In the genomic region with DNA sequence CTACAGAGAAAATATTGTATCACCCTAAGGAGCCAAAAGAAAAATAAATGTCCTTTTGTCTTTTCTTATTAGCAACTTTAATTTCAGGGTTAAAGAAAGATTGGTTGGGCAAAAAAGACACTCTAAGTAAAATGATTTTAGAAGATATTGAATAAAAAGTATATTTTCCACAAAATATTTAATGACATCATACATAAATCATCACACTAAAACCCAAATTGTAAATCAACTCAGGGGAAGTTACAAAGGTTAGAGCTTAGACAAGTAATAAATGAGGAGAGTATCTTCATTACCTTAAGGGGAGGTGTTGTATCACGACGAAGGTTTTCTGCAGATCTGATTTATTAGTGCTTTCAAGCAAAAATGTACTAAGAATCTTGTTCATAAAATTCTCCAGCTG, we compare ENCODE assay signal across 35 cellular contexts.
"Had no signal": no experiment of that assay in that cellular context is flagged by ENCODE, and none has a peak within 500 bp of the region (broad histone marks: within the 10 kb centered on the region; RNA-seq: fewer than 3 reads in every experiment).

No MANE protein-coding gene starts in this region.

- FAIRE-seq: bronchial epithelial cell, TTC549 had no signal

- H3K27ac ChIP-seq: VCaP had no signal

- H3K27me3 ChIP-seq: cardiac muscle cell had no signal

- H3K4me1 Mint-ChIP-seq: activated B cell treated with CpG ODN at 0.5 μM for 24 hours; activated CD4-positive, alpha-beta T cell treated with anti-CD3 and anti-CD28 coated beads, Interleukin-2, amount 10 ng/mL, durations not matched to agents 24 days and 14 days; activated naive CD4-positive, alpha-beta T cell treated with anti-CD3 and anti-CD28 coated beads, Interleukin-2, amount 10 ng/mL, durations not matched to agents 7 days and 5 days; activated naive CD4-positive, alpha-beta T cell treated with anti-CD3 and anti-CD28 coated beads, Interleukin-2, amount 50 U/mL, for 24 hours; activated naive CD8-positive, alpha-beta T cell treated with anti-CD3 and anti-CD28 coated beads, Interleukin-2, amount 10 ng/mL, durations not matched to agents 7 days and 5 days; activated naive CD8-positive, alpha-beta T cell treated with anti-CD3 and anti-CD28 coated beads, Interleukin-2, amount 50 U/mL, for 24 hours; central memory CD8-positive, alpha-beta T cell had no signal

- H3K4me3 Mint-ChIP-seq: activated B cell treated with CpG ODN at 0.5 μM for 24 hours; activated CD4-positive, alpha-beta memory T cell treated with anti-CD3 and anti-CD28 coated beads for 36 hours; activated CD4-positive, alpha-beta T cell treated with anti-CD3 and anti-CD28 coated beads, Interleukin-2, amount 10 ng/mL, durations not matched to agents 24 days and 14 days; activated CD8-positive, alpha-beta T cell treated with anti-CD3 and anti-CD28 coated beads for 36 hours; activated naive CD4-positive, alpha-beta T cell treated with anti-CD3 and anti-CD28 coated beads, Interleukin-2, amount 10 ng/mL, durations not matched to agents 7 days and 5 days; activated naive CD4-positive, alpha-beta T cell treated with anti-CD3 and anti-CD28 coated beads, Interleukin-2, amount 50 U/mL, for 24 hours; activated naive CD8-positive, alpha-beta T cell; activated naive CD8-positive, alpha-beta T cell treated with anti-CD3 and anti-CD28 coated beads, Interleukin-2, amount 10 ng/mL, durations not matched to agents 7 days and 5 days; activated naive CD8-positive, alpha-beta T cell treated with anti-CD3 and anti-CD28 coated beads, Interleukin-2, amount 50 U/mL, for 24 hours; activated T-cell treated with anti-CD3 and anti-CD28 coated beads, Interleukin-2, amount 50 U/mL, for 24 hours; brain; central memory CD8-positive, alpha-beta T cell; T-helper 1 cell treated with Interleukin-12 subunit alpha and Interleukin-12 subunit beta and Interleukin-4 antibody, amounts not matched to agents 30 μg/mL and 1 μg/mL, for 36 hours; T-helper 2 cell treated with Interferon-gamma antibody and Interleukin-4, amounts not matched to agents 5 μg/mL and 100 μg/mL, for 36 hours had no signal

- H3K27me3 Mint-ChIP-seq: activated B cell treated with CpG ODN at 0.5 μM for 24 hours; activated CD4-positive, alpha-beta memory T cell treated with anti-CD3 and anti-CD28 coated beads for 36 hours; activated CD4-positive, alpha-beta T cell treated with anti-CD3 and anti-CD28 coated beads, Interleukin-2, amount 10 ng/mL, durations not matched to agents 24 days and 14 days; activated CD8-positive, alpha-beta T cell treated with anti-CD3 and anti-CD28 coated beads for 36 hours; activated naive CD4-positive, alpha-beta T cell treated with anti-CD3 and anti-CD28 coated beads, Interleukin-2, amount 10 ng/mL, durations not matched to agents 7 days and 5 days; activated naive CD4-positive, alpha-beta T cell treated with anti-CD3 and anti-CD28 coated beads, Interleukin-2, amount 50 U/mL, for 24 hours; activated naive CD8-positive, alpha-beta T cell; activated naive CD8-positive, alpha-beta T cell treated with anti-CD3 and anti-CD28 coated beads, Interleukin-2, amount 10 ng/mL, durations not matched to agents 7 days and 5 days; activated naive CD8-positive, alpha-beta T cell treated with anti-CD3 and anti-CD28 coated beads, Interleukin-2, amount 50 U/mL, for 24 hours; activated T-cell treated with anti-CD3 and anti-CD28 coated beads, Interleukin-2, amount 50 U/mL, for 24 hours; brain; central memory CD8-positive, alpha-beta T cell had no signal

- H3K36me3 Mint-ChIP-seq: activated CD4-positive, alpha-beta memory T cell treated with anti-CD3 and anti-CD28 coated beads for 36 hours; activated naive CD4-positive, alpha-beta T cell treated with anti-CD3 and anti-CD28 coated beads, Interleukin-2, amount 10 ng/mL, durations not matched to agents 7 days and 5 days; activated naive CD4-positive, alpha-beta T cell treated with anti-CD3 and anti-CD28 coated beads, Interleukin-2, amount 50 U/mL, for 24 hours; activated naive CD8-positive, alpha-beta T cell; activated naive CD8-positive, alpha-beta T cell treated with anti-CD3 and anti-CD28 coated beads, Interleukin-2, amount 10 ng/mL, durations not matched to agents 7 days and 5 days; brain had no signal

- H3K36me3 ChIP-seq: cardiac muscle cell had no signal

- H3K27ac Mint-ChIP-seq: activated B cell treated with CpG ODN at 0.5 μM for 24 hours; activated CD4-positive, alpha-beta memory T cell treated with anti-CD3 and anti-CD28 coated beads for 36 hours; activated CD4-positive, alpha-beta T cell treated with anti-CD3 and anti-CD28 coated beads, Interleukin-2, amount 10 ng/mL, durations not matched to agents 24 days and 14 days; activated CD8-positive, alpha-beta T cell treated with anti-CD3 and anti-CD28 coated beads for 36 hours; activated naive CD4-positive, alpha-beta T cell treated with anti-CD3 and anti-CD28 coated beads, Interleukin-2, amount 10 ng/mL, durations not matched to agents 7 days and 5 days; activated naive CD4-positive, alpha-beta T cell treated with anti-CD3 and anti-CD28 coated beads, Interleukin-2, amount 50 U/mL, for 24 hours; activated naive CD8-positive, alpha-beta T cell; activated naive CD8-positive, alpha-beta T cell treated with anti-CD3 and anti-CD28 coated beads, Interleukin-2, amount 10 ng/mL, durations not matched to agents 7 days and 5 days; activated naive CD8-positive, alpha-beta T cell treated with anti-CD3 and anti-CD28 coated beads, Interleukin-2, amount 50 U/mL, for 24 hours; activated T-cell treated with anti-CD3 and anti-CD28 coated beads, Interleukin-2, amount 50 U/mL, for 24 hours; activated T-helper 2 cell treated with anti-CD3 and anti-CD28 coated beads, Interferon-gamma antibody, Interleukin-2, Interleukin-4, amounts not matched to agents 10 μg/mL and 5 μg/mL and 100 μg/mL, durations not matched to agents 14 hours and 24 hours and 36 hours; T-helper 1 cell treated with Interleukin-12 subunit alpha and Interleukin-12 subunit beta and Interleukin-4 antibody, amounts not matched to agents 30 μg/mL and 1 μg/mL, for 36 hours; T-helper 2 cell treated with Interferon-gamma antibody and Interleukin-4, amounts not matched to agents 5 μg/mL and 100 μg/mL, for 36 hours had no signal

- H3K4me3 ChIP-seq: cardiac muscle cell had no signal

- DNase-seq: activated B cell treated with CpG ODN at 0.5 μM for 24 hours; activated CD4-positive, alpha-beta memory T cell treated with anti-CD3 and anti-CD28 coated beads for 36 hours; activated CD4-positive, alpha-beta T cell treated with anti-CD3 and anti-CD28 coated beads for 4 hours; activated CD4-positive, alpha-beta T cell treated with anti-CD3 and anti-CD28 coated beads, Interleukin-2, amount 10 ng/mL, durations not matched to agents 24 days and 14 days; activated CD4-positive, alpha-beta T cell treated with anti-CD3 and anti-CD28 coated beads, Interleukin-2, amount 50 U/mL, for 1 hour; activated CD4-positive, alpha-beta T cell treated with anti-CD3 and anti-CD28 coated beads, Interleukin-2, amount 50 U/mL, for 4 hours; activated CD4-positive, CD25-positive, alpha-beta regulatory T cell treated with anti-CD3 and anti-CD28 coated beads, Interleukin-2, amount 50 U/mL, for 72 hours; activated CD8-positive, alpha-beta memory T cell treated with anti-CD3 and anti-CD28 coated beads, Interleukin-2, amount 50 U/mL, for 4 hours; activated CD8-positive, alpha-beta T cell treated with anti-CD3 and anti-CD28 coated beads for 36 hours; activated effector memory CD4-positive, alpha-beta T cell treated with Interleukin-2 at 50 U/mL for 16 hours; activated gamma-delta T cell; activated naive CD4-positive, alpha-beta T cell treated with anti-CD3 and anti-CD28 coated beads, Interleukin-2, amount 10 ng/mL, durations not matched to agents 7 days and 5 days; activated naive CD4-positive, alpha-beta T cell treated with Interleukin-2 at 50 U/mL for 16 hours; activated naive CD8-positive, alpha-beta T cell treated with anti-CD3 and anti-CD28 coated beads, Interleukin-2, amount 10 ng/mL, durations not matched to agents 7 days and 5 days; activated naive CD8-positive, alpha-beta T cell treated with anti-CD3 and anti-CD28 coated beads, Interleukin-2, amount 50 U/mL, for 24 hours; activated T-cell treated with anti-CD3 and anti-CD28 coated beads, Interleukin-2, amount 50 U/mL, for 24 hours; activated T-cell treated with anti-CD3 and anti-CD28 coated beads, Interleukin-2, amount 50 U/mL, for 48 hours; amniotic stem cell; aorta; caudate nucleus; cerebellar nuclear complex; T-helper 1 cell; T-helper 2 cell; T-helper 9 cell had no signal

- H3K9me3 Mint-ChIP-seq: activated B cell treated with CpG ODN at 0.5 μM for 24 hours; activated CD4-positive, alpha-beta memory T cell treated with anti-CD3 and anti-CD28 coated beads for 36 hours; activated naive CD4-positive, alpha-beta T cell treated with anti-CD3 and anti-CD28 coated beads, Interleukin-2, amount 10 ng/mL, durations not matched to agents 7 days and 5 days; activated naive CD4-positive, alpha-beta T cell treated with anti-CD3 and anti-CD28 coated beads, Interleukin-2, amount 50 U/mL, for 24 hours; activated naive CD8-positive, alpha-beta T cell treated with anti-CD3 and anti-CD28 coated beads, Interleukin-2, amount 50 U/mL, for 24 hours; activated T-cell treated with anti-CD3 and anti-CD28 coated beads, Interleukin-2, amount 50 U/mL, for 24 hours; activated T-helper 2 cell treated with anti-CD3 and anti-CD28 coated beads, Interferon-gamma antibody, Interleukin-2, Interleukin-4, amounts not matched to agents 10 μg/mL and 5 μg/mL and 100 μg/mL, durations not matched to agents 14 hours and 24 hours and 36 hours; brain; T-helper 1 cell treated with Interleukin-12 subunit alpha and Interleukin-12 subunit beta and Interleukin-4 antibody, amounts not matched to agents 30 μg/mL and 1 μg/mL, for 36 hours; T-helper 2 cell treated with Interferon-gamma antibody and Interleukin-4, amounts not matched to agents 5 μg/mL and 100 μg/mL, for 36 hours had no signal

- ATAC-seq: activated CD8-positive, alpha-beta T cell treated with anti-CD3 and anti-CD28 coated beads for 36 hours; activated naive CD8-positive, alpha-beta T cell treated with anti-CD3 and anti-CD28 coated beads, Interleukin-2, amount 50 U/mL, for 24 hours had no signal
